8 cellular contexts compared by ENCODE assay signal in genomic region chr14:46490150-46490769, GRCh38.
DNase-seq lines count a peak whose midpoint lies in the region; ATAC-seq and TF ChIP-seq lines count a peak whose summit lies in the region.

No MANE protein-coding gene starts in this region.

- H3K4me1 ChIP-seq in HAP-1 = no peaks in the 10 kb centered on the region

- H3K36me3 ChIP-seq in HAP-1 (replicated peaks) = no peaks in the 10 kb centered on the region

- no peak overlapping the region for H3K4me3 Mint-ChIP-seq in natural killer cell treated with Interleukin-12 subunit alpha and Interleukin-12 subunit beta and Interleukin-15 and Interleukin-18, amount 100 ng/mL, for 72 hours

- no peaks in the 10 kb centered on the region for H3K4me1 Mint-ChIP-seq in natural killer cell treated with Interleukin-12 subunit alpha and Interleukin-12 subunit beta and Interleukin-15 and Interleukin-18, amount 100 ng/mL, for 72 hours (ENCODE audit: low read depth in 2 of 2)

- in situ Hi-C loops in astrocyte of the spinal cord (cut with HindIII; ENCODE audit: low sequenced_read_pairs) (no loop called here), HAP-1 (cut with MboI; ENCODE audit: low sequenced_read_pairs) (no loop called here)

- H3K9me3 Mint-ChIP-seq in natural killer cell treated with Interleukin-12 subunit alpha and Interleukin-12 subunit beta and Interleukin-15 and Interleukin-18, amount 100 ng/mL, for 72 hours = peaks cover 20% of the 10 kb centered on the region

- DNase-seq in GM12865 (ENCODE audit: low read depth) = peak; percentile 46
- DNase-seq in HK-2 (ENCODE audit: unreplicated experiment) = peak; percentile 8
- DNase-seq in astrocyte of the spinal cord (ENCODE audit: low read depth, low spot score) = no peak
- no peak for DNase-seq in HAP-1 (ENCODE audit: low spot score in 2 of 2)
- no peak for DNase-seq in activated T-cell treated with anti-CD3 and anti-CD28 coated beads, Interleukin-2, amount 50 U/mL, for 1 hour
- DNase-seq in mucosa of gallbladder (ENCODE audit: low spot score) = no peak
- DNase-seq in natural killer cell treated with Interleukin-12 subunit alpha and Interleukin-12 subunit beta and Interleukin-15 and Interleukin-18, amount 100 ng/mL, for 72 hours (ENCODE audit: low spot score) = no peak

- peak; percentile 29 for TF ChIP-seq CTCF in GM12865 (IDR thresholded peaks at IDR 0.05; ENCODE audit: insufficient read depth, low read depth, low read length, missing control alignments)
- peak; percentile 20 for TF ChIP-seq CTCF in astrocyte of the spinal cord (IDR thresholded peaks at IDR 0.05; ENCODE audit: low read depth, low read length)

- H3K4me3 ChIP-seq in GM12865 (ENCODE audit: low read depth, low read length) = peak overlapping the region; percentile 25
- H3K4me3 ChIP-seq in astrocyte of the spinal cord (ENCODE audit: low read depth, low read length) = no peak overlapping the region
- H3K4me3 ChIP-seq in HAP-1 = no peak overlapping the region

- no peaks in the 10 kb centered on the region for H3K27me3 ChIP-seq in HAP-1 (ENCODE audit: low read depth)

- peak; percentile 90 for ATAC-seq in GM21526 (IDR thresholded peaks at IDR 0.05; ENCODE audit: low FRiP score, unreplicated experiment)
- no peak for ATAC-seq in natural killer cell treated with Interleukin-12 subunit alpha and Interleukin-12 subunit beta and Interleukin-15 and Interleukin-18, amount 100 ng/mL, for 72 hours

- H3K9me3 ChIP-seq in HAP-1 = no peaks in the 10 kb centered on the region

- H3K36me3 Mint-ChIP-seq in natural killer cell treated with Interleukin-12 subunit alpha and Interleukin-12 subunit beta and Interleukin-15 and Interleukin-18, amount 100 ng/mL, for 72 hours = peaks cover 4% of the 10 kb centered on the region

- H3K27me3 Mint-ChIP-seq in natural killer cell treated with Interleukin-12 subunit alpha and Interleukin-12 subunit beta and Interleukin-15 and Interleukin-18, amount 100 ng/mL, for 72 hours = no peaks in the 10 kb centered on the region

- H3K27ac Mint-ChIP-seq in natural killer cell treated with Interleukin-12 subunit alpha and Interleukin-12 subunit beta and Interleukin-15 and Interleukin-18, amount 100 ng/mL, for 72 hours = no peak overlapping the region

Comparison
In these comparisons a context has a peak if more than half of its experiments do, and no peak if none do; other contexts are left out.
1. DNase-seq: peak in GM12865 (single experiment) and HK-2 (single experiment); none in astrocyte of the spinal cord (single experiment), HAP-1 (0 of 2), activated T-cell treated with anti-CD3 and anti-CD28 coated beads, Interleukin-2, amount 50 U/mL, for 1 hour (single experiment), mucosa of gallbladder (single experiment) and natural killer cell treated with Interleukin-12 subunit alpha and Interleukin-12 subunit beta and Interleukin-15 and Interleukin-18, amount 100 ng/mL, for 72 hours (single experiment).